In genomic region chr18:58223717-58224424, GRCh38 we compare ENCODE assay signal across 8 cellular contexts.
DNase-seq lines count a peak whose midpoint lies in the region; ATAC-seq, FAIRE-seq and TF ChIP-seq lines count a peak whose summit lies in the region.

No MANE protein-coding gene starts in this region.

- peaks cover 0 to 1% (median 0%) of the 10 kb centered on the region in 4 donors for H3K4me1 Mint-ChIP-seq in CD4-positive, alpha-beta memory T cell

- no peak overlapping the region for H2AFZ ChIP-seq in GM12878 (ENCODE audit: control insufficient read depth, low read depth, low read length)

- no peak for TF ChIP-seq POLR2A in A549 (IDR thresholded peaks at IDR 0.05; ENCODE audit: low read length)
- TF ChIP-seq POLR2A in GM12878 (IDR thresholded peaks at IDR 0.05; ENCODE audit: low read depth, low read length) = no peak
- peak in 2 of 4 donors; percentile 31 to 55 for TF ChIP-seq POLR2A in upper lobe of left lung (IDR thresholded peaks at IDR 0.05)

- H3K36me3 ChIP-seq in HUES48 (ENCODE audit: control insufficient read depth, insufficient read depth, low read length) (no peaks in the 10 kb centered on the region), GM12878 (ENCODE audit: control insufficient read depth in 2 of 2, insufficient read depth in 2 of 2, low read length in 1 of 2) (no peaks in the 10 kb centered on the region), upper lobe of left lung (no peaks in the 10 kb centered on the region)
- H3K36me3 ChIP-seq in CD4-positive, alpha-beta memory T cell (ENCODE audit: insufficient read depth, low read length) = no peaks in the 10 kb centered on the region

- FAIRE-seq in A549 (lab: Jason Lieb, UNC) (no peak), GM12878 (lab: Jason Lieb, UNC) (no peak)

- H3K4me1 ChIP-seq in A549 = peaks cover 52% of the 10 kb centered on the region
- H3K4me1 ChIP-seq in HUES48 (ENCODE audit: control insufficient read depth, insufficient read depth, low read length) = peaks cover 81% of the 10 kb centered on the region
- H3K4me1 ChIP-seq in GM12878 (ENCODE audit: control insufficient read depth, insufficient read depth, low read length) = peaks cover 13% of the 10 kb centered on the region
- peaks cover 21 to 46% (median 41%) of the 10 kb centered on the region in 4 donors for H3K4me1 ChIP-seq in upper lobe of left lung
- H3K4me1 ChIP-seq in CD4-positive, alpha-beta memory T cell (ENCODE audit: insufficient read depth, low read length) = no peaks in the 10 kb centered on the region

- TF ChIP-seq EP300 in A549 (IDR thresholded peaks at IDR 0.05) (peak; percentile 21 to 43; a peak in 2 of 5 replicates), GM12878 (IDR thresholded peaks at IDR 0.05; ENCODE audit: borderline replicate concordance in 1 of 2, control insufficient read depth in 1 of 2, low read depth in 2 of 2, low read length in 2 of 2) (no peak), upper lobe of left lung (IDR thresholded peaks at IDR 0.05) (peak in 2 of 4 donors; percentile 95 to 99)

- H3K9me3 Mint-ChIP-seq in CD4-positive, alpha-beta memory T cell = no peaks in the 10 kb centered on the region

- H3K4me3 ChIP-seq in A549 (peak overlapping the region; percentile 45), HUES48 (ENCODE audit: low read depth, low read length) (no peak overlapping the region), GM12878 (no peak overlapping the region), upper lobe of left lung (peak overlapping the region in 3 of 4 donors; percentile 36 to 47 (median 46))
- no peak overlapping the region for H3K4me3 ChIP-seq in CD4-positive, alpha-beta memory T cell (ENCODE audit: low read length in 2 of 2)

- TF ChIP-seq RAD21 in A549 (conservative IDR thresholded peaks at IDR 0.05 in 1 of 2, IDR thresholded peaks at IDR 0.05 in 1 of 2) = 0 out of 5 replicates have a peak, but pooled peaks of 1 of the 2 experiments have one; percentile 17
- TF ChIP-seq RAD21 in GM12878 (IDR thresholded peaks at IDR 0.05; ENCODE audit: insufficient read depth, low read depth, low read length) = no peak

- SMC1A ChIA-PET in GM12878 (lab: Charles Lee; ENCODE audit: uncharacterized antibody, unreplicated experiment) = interaction anchor here (0.8 to 11.7 kb wide), 13 partner anchors 10 to 113 kb away, joined by 3 to 114 read pairs (median 6); no protein-coding TSS in a partner anchor

- in situ Hi-C loops in GM12878 (cut with MboI) = no loop called here

- H3K27me3 ChIP-seq in HUES48 (ENCODE audit: control insufficient read depth, insufficient read depth, low read length) = no peaks in the 10 kb centered on the region
- H3K27me3 ChIP-seq in GM12878 (replicated peaks in 1 of 2; ENCODE audit: control insufficient read depth in 2 of 2, insufficient read depth in 2 of 2, low read length in 1 of 2) = no peaks in the 10 kb centered on the region
- no peaks in the 10 kb centered on the region for H3K27me3 ChIP-seq in upper lobe of left lung
- H3K27me3 ChIP-seq in CD4-positive, alpha-beta memory T cell (ENCODE audit: insufficient read depth, low read length) = no peaks in the 10 kb centered on the region

- H3K9me3 ChIP-seq in A549 (no peaks in the 10 kb centered on the region), HUES48 (ENCODE audit: control insufficient read depth, insufficient read depth, low read length) (no peaks in the 10 kb centered on the region), GM12878 (replicated peaks; ENCODE audit: control insufficient read depth, insufficient read depth, low read length) (no peaks in the 10 kb centered on the region), upper lobe of left lung (no peaks in the 10 kb centered on the region)
- no peaks in the 10 kb centered on the region for H3K9me3 ChIP-seq in CD4-positive, alpha-beta memory T cell (ENCODE audit: control insufficient read depth in 1 of 2, low read length in 2 of 2)

- H4K20me1 ChIP-seq in GM12878 (ENCODE audit: control insufficient read depth, insufficient read depth) = no peaks in the 10 kb centered on the region

- H3K4me2 ChIP-seq in A549 (peak overlapping the region; percentile 89), GM12878 (ENCODE audit: control insufficient read depth, insufficient read depth) (no peak overlapping the region)

- under 1% methylated on average over 13 of the region's 15 CpGs for WGBS in A549 (ENCODE audit: missing lambda C conversion rate)
- 46% methylated on average over 15 of the region's 15 CpGs for WGBS in GM12878 (ENCODE audit: insufficient coverage, insufficient replicate concordance, low lambda C conversion rate, missing lambda C conversion rate)
- 41 to 46% methylated on average over 11 to 15 of the region's 15 CpGs for WGBS in upper lobe of left lung, 2 donors

- H3K36me3 Mint-ChIP-seq in CD4-positive, alpha-beta memory T cell = no peaks in the 10 kb centered on the region

- BruUV-seq in GM12878 (replicated peaks; lab: Mats Ljungman, UMichigan) = no TSS peak

- POLR2A ChIA-PET in A549 (lab: Yijun Ruan, JAX) = interaction anchor here (0.5 to 0.9 kb wide), 3 partner anchors 9 to 90 kb away, joined by 3 read pairs; no protein-coding TSS in a partner anchor
- POLR2A ChIA-PET in GM12878 (lab: Charles Lee) = interaction anchor here (0.6 to 7.5 kb wide), 7 partner anchors 11 to 114 kb away, joined by 3 to 46 read pairs (median 7); no protein-coding TSS in a partner anchor
- POLR2A ChIA-PET in CD4-positive, alpha-beta memory T cell (lab: Charles Lee; ENCODE audit: partially characterized antibody) = no interaction called here

- no peak overlapping the region for H3K9ac ChIP-seq in HUES48 (ENCODE audit: low read depth, low read length)
- no peak overlapping the region for H3K9ac ChIP-seq in GM12878 (ENCODE audit: control insufficient read depth, insufficient read depth, low read length)

- no peak for TF ChIP-seq CTCF in A549 (IDR thresholded peaks at IDR 0.05)
- TF ChIP-seq CTCF in GM12878 (IDR thresholded peaks at IDR 0.05 in 2 of 3, conservative IDR thresholded peaks at IDR 0.05 in 1 of 3; ENCODE audit: control insufficient read depth in 2 of 3, extremely low read depth in 1 of 3, insufficient read depth in 1 of 3, low read depth in 3 of 3, low read length in 3 of 3) = no peak
- no peak for TF ChIP-seq CTCF in upper lobe of left lung (IDR thresholded peaks at IDR 0.05)

- peaks cover 4 to 12% of the 10 kb centered on the region in 2 donors for H3K27me3 Mint-ChIP-seq in CD4-positive, alpha-beta memory T cell

- H3K79me2 ChIP-seq in GM12878 (ENCODE audit: control insufficient read depth, insufficient read depth, low read length) = no peaks in the 10 kb centered on the region; the same call in 1 of the 2 replicates

- intact Hi-C loops in GM12878 (cut with micrococcal nuclease; ENCODE audit: unreplicated experiment) = loop anchor here (2.0 kb wide), 1 partner anchor 13 kb away; no protein-coding TSS in a partner anchor
- intact Hi-C loops in CD4-positive, alpha-beta memory T cell (cut with micrococcal nuclease) = no loop called here

- ATAC-seq in A549 (peak; percentile 86 to 91), GM12878 (peak; percentile 47), upper lobe of left lung (ENCODE audit: low FRiP score in 2 of 2) (peak; percentile 77 to 83), HG02623 (IDR thresholded peaks at IDR 0.05; ENCODE audit: unreplicated experiment) (no peak)

- no peak overlapping the region for H3K4me3 Mint-ChIP-seq in CD4-positive, alpha-beta memory T cell

- peak overlapping the region; percentile 75 to 80 for H3K27ac ChIP-seq in A549
- peak overlapping the region; percentile 32 for H3K27ac ChIP-seq in HUES48 (ENCODE audit: low read depth, low read length)
- no peak overlapping the region for H3K27ac ChIP-seq in GM12878 (ENCODE audit: control insufficient read depth, insufficient read depth)
- peak overlapping the region; percentile 80 to 90 (median 82) for H3K27ac ChIP-seq in upper lobe of left lung
- no peak overlapping the region for H3K27ac ChIP-seq in CD4-positive, alpha-beta memory T cell (ENCODE audit: low read depth, low read length)

- no peak overlapping the region for H3K27ac Mint-ChIP-seq in CD4-positive, alpha-beta memory T cell

- CTCF ChIA-PET in A549 (lab: Yijun Ruan, JAX) (interaction anchor here (1.2 kb wide), 1 partner anchor 180 kb away, joined by 3 read pairs; the partner anchor contains the start of gene NEDD4L), GM12878 (lab: Yijun Ruan, JAX) (interaction anchor here (1.0 to 2.2 kb wide), 9 partner anchors 10 to 272 kb away, joined by 3 to 12 read pairs (median 3); no protein-coding TSS in a partner anchor)
- CTCF ChIA-PET in CD4-positive, alpha-beta memory T cell (lab: Charles Lee; ENCODE audit: partially characterized antibody) = no interaction called here

- peak; percentile 65 to 86 for DNase-seq in A549 (ENCODE audit: low read depth in 1 of 2, low spot score in 1 of 2)
- DNase-seq in GM12878 (ENCODE audit: low read depth, low spot score) = no peak
- peak; percentile 57 for DNase-seq in left kidney (ENCODE audit: low read depth, low spot score)
- peak in 1 of 2 donors; percentile 80 for DNase-seq in upper lobe of left lung
- no peak for DNase-seq in CD4-positive, alpha-beta memory T cell
- DNase-seq in effector CD8-positive, alpha-beta T cell (lab: John Stamatoyannopoulos, UW) = no peak

- RAD21 ChIA-PET in GM12878 (lab: Charles Lee; ENCODE audit: unreplicated experiment) = interaction anchor here (0.8 to 6.5 kb wide), 17 partner anchors 7 to 133 kb away, joined by 3 to 70 read pairs (median 5); no protein-coding TSS in a partner anchor

TF ChIP-seq in A549, 52 proteins besides CTCF, POLR2A, EP300 and RAD21 (continues in another document):
- TF ChIP-seq, protein P1, sequence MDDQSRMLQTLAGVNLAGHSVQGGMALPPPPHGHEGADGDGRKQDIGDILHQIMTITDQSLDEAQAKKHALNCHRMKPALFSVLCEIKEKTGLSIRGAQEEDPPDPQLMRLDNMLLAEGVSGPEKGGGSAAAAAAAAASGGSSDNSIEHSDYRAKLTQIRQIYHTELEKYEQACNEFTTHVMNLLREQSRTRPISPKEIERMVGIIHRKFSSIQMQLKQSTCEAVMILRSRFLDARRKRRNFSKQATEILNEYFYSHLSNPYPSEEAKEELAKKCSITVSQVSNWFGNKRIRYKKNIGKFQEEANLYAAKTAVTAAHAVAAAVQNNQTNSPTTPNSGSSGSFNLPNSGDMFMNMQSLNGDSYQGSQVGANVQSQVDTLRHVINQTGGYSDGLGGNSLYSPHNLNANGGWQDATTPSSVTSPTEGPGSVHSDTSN (IDR thresholded peaks at IDR 0.05) = no peak
- TF ChIP-seq ESRRA (IDR thresholded peaks at IDR 0.05; ENCODE audit: borderline replicate concordance, low read length) = peak; percentile 67; the same call in 1 of the 2 replicates

TF ChIP-seq in GM12878, 131 proteins besides CTCF, POLR2A, EP300 and RAD21 (continues in another document):
- no peak for TF ChIP-seq ZSCAN29 (IDR thresholded peaks at IDR 0.05)
- peak in 1 of 2 experiments; percentile 69; a peak in 2 of 4 replicates for TF ChIP-seq BHLHE40 (IDR thresholded peaks at IDR 0.05; ENCODE audit: borderline replicate concordance in 1 of 2, low read depth in 2 of 2, low read length in 1 of 2)

Comparison
In these comparisons a context has a peak if more than half of its experiments do, and no peak if none do; other contexts are left out.
1. DNase-seq: peak in A549 (2 of 2) and left kidney (single experiment); none in GM12878 (single experiment), CD4-positive, alpha-beta memory T cell (0 of 5) and effector CD8-positive, alpha-beta T cell (single experiment).
2. H3K27ac ChIP-seq: peak in A549 (2 of 2), HUES48 (single experiment) and upper lobe of left lung (4 of 4); none in GM12878 (single experiment) and CD4-positive, alpha-beta memory T cell (single experiment).
3. H3K4me3 ChIP-seq: peak in A549 (single experiment) and upper lobe of left lung (3 of 4); none in HUES48 (single experiment), GM12878 (single experiment) and CD4-positive, alpha-beta memory T cell (0 of 2).
4. Of the 24 proteins assayed by ChIP-seq in both GM12878 and A549: peak only in GM12878: none; only in A549: BCL3, CEBPB, EP300, ESRRA, JUNB, MAX and 1 more; in both: none; in neither: 15; mixed calls (peak in some experiments, not most) for 2.